Comparison of ENCODE assay signal across 27 cellular contexts in the genomic region with DNA sequence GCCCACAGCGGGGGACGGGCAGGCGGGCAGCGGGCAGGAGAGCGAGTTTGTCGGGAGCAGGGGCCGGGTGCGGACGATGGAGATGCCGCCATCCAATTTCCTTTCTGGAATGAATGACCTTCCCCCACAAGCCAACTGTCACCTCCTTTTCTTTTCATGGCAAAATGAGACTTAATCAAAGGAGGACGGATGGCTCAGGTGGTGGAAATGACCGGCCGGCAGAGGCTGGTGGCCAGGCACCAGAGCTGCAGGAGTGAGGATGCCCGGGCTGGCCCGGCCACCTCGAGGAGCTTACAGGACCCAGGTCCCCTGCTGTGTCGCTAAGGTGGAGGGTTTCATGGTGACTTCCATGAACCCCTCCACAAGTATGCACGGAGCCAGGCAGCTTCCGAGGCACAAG. TPM values are rescaled to one million over a fixed set of nuclear protein-coding genes. Genes with fewer than 3 reads are reported as not detected.
DNase-seq lines count a peak whose midpoint lies in the region; ATAC-seq, FAIRE-seq and TF ChIP-seq lines count a peak whose summit lies in the region.
"Had no signal": no experiment of that assay in that cellular context is flagged by ENCODE, and none has a peak within 500 bp of the region (broad histone marks: within the 10 kb centered on the region; RNA-seq: fewer than 3 reads in every experiment).

No MANE protein-coding gene starts in this region.

- H3K9ac ChIP-seq in H1 (replicated peaks in 1 of 4; ENCODE audit: extremely low read depth in 1 of 4, low read depth in 3 of 4, low read length in 3 of 4) (no peak overlapping the region), neuronal stem cell (ENCODE audit: low read depth, low read length, poor library complexity) (peak overlapping the region; percentile 80)
- H3K9ac ChIP-seq: BLaER1 had no signal

- intact Hi-C loops in uterus (cut with DNase I; ENCODE audit: low total_unique reads), result no loop called here

- H2AK5ac ChIP-seq in H1 (ENCODE audit: low read depth, low read length) (no peak overlapping the region), neuronal stem cell (ENCODE audit: low read depth, low read length) (peak overlapping the region; percentile 95)

- no peak overlapping the region for H3K4me3 ChIP-seq in H1 (ENCODE audit: extremely low read depth in 1 of 4, insufficient read depth in 2 of 4, low read depth in 3 of 4, low read length in 4 of 4)
- no peak overlapping the region for H3K4me3 ChIP-seq in neuronal stem cell (ENCODE audit: low read length in 2 of 2)
- no peak overlapping the region for H3K4me3 ChIP-seq in uterus
- H3K4me3 ChIP-seq: BLaER1, GM12878 had no signal

- H3K18ac ChIP-seq in H1 (ENCODE audit: extremely low read depth, low read length) (no peak overlapping the region), neuronal stem cell (ENCODE audit: low read length) (peak overlapping the region; percentile 93)

- H2BK20ac ChIP-seq in H1 (ENCODE audit: low read length), result no peak overlapping the region

- POLR2A ChIA-PET in H1 (lab: Charles Lee; ENCODE audit: partially characterized antibody), result no interaction called here

- H3K9me3 ChIP-seq in H1 (ENCODE audit: insufficient read depth in 2 of 2, low read depth in 1 of 2, low read length in 1 of 2), result no peaks in the 10 kb centered on the region
- H3K9me3 ChIP-seq in neuronal stem cell (replicated peaks in 1 of 2; ENCODE audit: control insufficient read depth in 2 of 2, insufficient read depth in 1 of 2, low read depth in 1 of 2, low read length in 2 of 2), result peaks cover 0 to 2% of the 10 kb centered on the region in 2 donors
- H3K9me3 ChIP-seq in uterus, result no peaks in the 10 kb centered on the region
- H3K9me3 ChIP-seq: BE2C, BLaER1 had no signal

- no peak overlapping the region for H4K91ac ChIP-seq in H1 (replicated peaks; ENCODE audit: insufficient read length, low read length)
- no peak overlapping the region for H4K91ac ChIP-seq in neuronal stem cell (ENCODE audit: low read depth, low read length, poor library complexity)

- H4K5ac ChIP-seq in H1 (ENCODE audit: insufficient read length, low read depth, low read length), result no peak overlapping the region

- 95% methylated on average over 19 of the region's 19 CpGs; no CpG with 5 or more reads in 1 of the 2 experiments for WGBS in H1 (ENCODE audit: extremely low coverage in 1 of 2, insufficient coverage in 1 of 2, insufficient read length in 1 of 2, insufficient replicate concordance in 2 of 2, low coverage in 1 of 2, low lambda C conversion rate in 2 of 2, missing lambda C conversion rate in 1 of 2), 2 experiments
- WGBS in neuronal stem cell (ENCODE audit: extremely low coverage in 2 of 2, insufficient read length in 2 of 2, insufficient replicate concordance in 1 of 2), 2 donors, result no CpG with 5 or more reads among the region's 19 CpGs

- TF ChIP-seq EP300 in H1 (IDR thresholded peaks at IDR 0.05; ENCODE audit: borderline replicate concordance in 1 of 2, low read depth in 2 of 2, low read length in 2 of 2), result no peak

- H2BK120ac ChIP-seq in H1 (replicated peaks; ENCODE audit: low read depth, low read length) (no peak overlapping the region), neuronal stem cell (ENCODE audit: low read depth, low read length) (no peak overlapping the region)

- TF ChIP-seq POLR2A in H1 (IDR thresholded peaks at IDR 0.05; ENCODE audit: control extremely low read depth in 1 of 2, low read depth in 2 of 2, low read length in 2 of 2) (no peak), uterus (IDR thresholded peaks at IDR 0.05) (no peak)

- ATAC-seq in GM19328 (IDR thresholded peaks at IDR 0.05; ENCODE audit: unreplicated experiment), result no peak
- ATAC-seq in HG03439 (IDR thresholded peaks at IDR 0.05; ENCODE audit: unreplicated experiment), result no peak
- ATAC-seq: GM12878 had no signal

- no peak for FAIRE-seq in H1 (lab: Jason Lieb, UNC)
- FAIRE-seq: A204.1, GM12878, GM12892, GM18507 had no signal

- no peaks in the 10 kb centered on the region for H3K79me1 ChIP-seq in H1 (ENCODE audit: low read depth, low read length)
- no peaks in the 10 kb centered on the region for H3K79me1 ChIP-seq in neuronal stem cell (ENCODE audit: low read depth, low read length)

- H3K56ac ChIP-seq in H1 (replicated peaks; ENCODE audit: insufficient read length, low read depth, low read length), result peak overlapping the region; percentile 2

- no peaks in the 10 kb centered on the region for H3K79me2 ChIP-seq in H1 (ENCODE audit: control insufficient read depth in 1 of 2, insufficient read depth in 2 of 2, low read length in 2 of 2)

- no peaks in the 10 kb centered on the region for H3K27me3 ChIP-seq in H1 (replicated peaks in 1 of 4; ENCODE audit: control insufficient read depth in 3 of 4, extremely low read depth in 1 of 4, insufficient read depth in 3 of 4, low read length in 3 of 4)
- H3K27me3 ChIP-seq in neuronal stem cell (ENCODE audit: control insufficient read depth in 3 of 3, insufficient read depth in 3 of 3, low read depth in 1 of 3, low read length in 3 of 3), result no peaks in the 10 kb centered on the region
- no peaks in the 10 kb centered on the region for H3K27me3 ChIP-seq in uterus

- H3K4ac ChIP-seq in H1 (replicated peaks; ENCODE audit: insufficient read length, low read depth, low read length), result no peak overlapping the region
- H3K4ac ChIP-seq in neuronal stem cell (ENCODE audit: low read length), result peak overlapping the region; percentile 40

- no peaks in the 10 kb centered on the region; a peak in 1 of 8 replicates for H3K36me3 ChIP-seq in H1 (ENCODE audit: control insufficient read depth in 2 of 4, insufficient read depth in 4 of 4, low read length in 3 of 4)
- no peaks in the 10 kb centered on the region for H3K36me3 ChIP-seq in neuronal stem cell (replicated peaks in 1 of 2; ENCODE audit: control insufficient read depth in 2 of 2, insufficient read depth in 2 of 2, low read length in 2 of 2)
- H3K36me3 ChIP-seq in uterus, result no peaks in the 10 kb centered on the region
- H3K36me3 ChIP-seq: BE2C, BLaER1 had no signal

- no peak for TF ChIP-seq RAD21 in H1 (IDR thresholded peaks at IDR 0.05 in 1 of 2, conservative IDR thresholded peaks at IDR 0.05 in 1 of 2; ENCODE audit: low read depth in 2 of 2, low read length in 2 of 2)

- H3K4me2 ChIP-seq in H1 (ENCODE audit: insufficient read depth in 1 of 2, low read depth in 2 of 2, low read length in 2 of 2) (no peak overlapping the region), neuronal stem cell (ENCODE audit: insufficient read depth, low read length, poor library complexity, severe bottlenecking) (no peak overlapping the region)
- H3K4me2 ChIP-seq: BLaER1 had no signal

- no peaks in the 10 kb centered on the region for H3K23me2 ChIP-seq in H1 (ENCODE audit: low read depth, low read length)

- no peak for TF ChIP-seq CTCF in H1 (IDR thresholded peaks at IDR 0.05; ENCODE audit: control extremely low read depth in 1 of 3, insufficient read depth in 1 of 3, low read depth in 1 of 3, low read length in 3 of 3)
- no peak for TF ChIP-seq CTCF in uterus (IDR thresholded peaks at IDR 0.05)

- H2AFZ ChIP-seq in H1 (ENCODE audit: low read length) (no peak overlapping the region), neuronal stem cell (ENCODE audit: low read length) (no peak overlapping the region)

- H3K4me1 ChIP-seq in H1 (replicated peaks in 1 of 4; ENCODE audit: control insufficient read depth in 3 of 4, insufficient read depth in 4 of 4, low read length in 3 of 4) (peaks cover 0 to 8% (median 1%) of the 10 kb centered on the region in 4 experiments; a peak in 3 of 7 replicates), neuronal stem cell (ENCODE audit: control insufficient read depth in 2 of 2, insufficient read depth in 1 of 2, low read depth in 1 of 2, low read length in 2 of 2) (peaks cover 43 to 46% of the 10 kb centered on the region in 2 donors), uterus (peaks cover 5 to 23% of the 10 kb centered on the region in 2 donors)
- H3K4me1 ChIP-seq: BE2C, BLaER1 had no signal

- H4K20me1 ChIP-seq in H1 (replicated peaks in 1 of 2; ENCODE audit: control insufficient read depth in 1 of 2, insufficient read depth in 2 of 2, low read length in 2 of 2), result no peaks in the 10 kb centered on the region

- H3K23ac ChIP-seq in H1 (ENCODE audit: insufficient read length) (no peak overlapping the region), neuronal stem cell (ENCODE audit: low read depth, low read length, poor library complexity) (no peak overlapping the region)

- H3K27ac ChIP-seq in H1 (ENCODE audit: low read depth, low read length) (no peak overlapping the region), neuronal stem cell (replicated peaks; ENCODE audit: low read length) (no peak overlapping the region), uterus (peak overlapping the region; percentile 71 to 88)
- H3K27ac ChIP-seq: BLaER1 had no signal

- H4K8ac ChIP-seq in H1 (ENCODE audit: extremely low read depth, insufficient read depth, low read length) (peak overlapping the region; percentile 57; the same call in 1 of the 2 replicates), neuronal stem cell (ENCODE audit: low read depth, low read length) (no peak overlapping the region)

- CTCF ChIA-PET in H1 (lab: Charles Lee; ENCODE audit: partially characterized antibody), result interaction anchor here (0.7 kb wide), 1 partner anchor 131 kb away, joined by 7 read pairs; no protein-coding TSS in a partner anchor

- H2BK5ac ChIP-seq in H1 (ENCODE audit: low read depth, low read length) (no peak overlapping the region), neuronal stem cell (ENCODE audit: low read length) (peak overlapping the region; percentile 57)

- H2BK12ac ChIP-seq in H1 (ENCODE audit: low read depth, low read length), result no peak overlapping the region
- H2BK12ac ChIP-seq in neuronal stem cell (ENCODE audit: low read length), result peak overlapping the region; percentile 96

- DNase-seq in H1 (ENCODE audit: low read depth in 1 of 2, low spot score in 2 of 2), result no peak
- no peak for DNase-seq in neuronal stem cell (ENCODE audit: low spot score)
- DNase-seq in uterus, result no peak
- DNase-seq in H4 (ENCODE audit: low spot score), result no peak
- DNase-seq: 8988T; ACHN; BE2C; C1 segment of cervical spinal cord; CD4-positive, alpha-beta memory T cell; CD4-positive, CD25-positive, alpha-beta regulatory T cell; CD8-positive, alpha-beta memory T cell; COR-L47; DMS 273 treated with DMSO at 0.1 percent for 48 hours; DMS153; DMS53; DMS79; DND-41; EL; GDM1 had no signal

- H3K14ac ChIP-seq in H1 (ENCODE audit: insufficient read length), result no peak overlapping the region
- peak overlapping the region; percentile 67 for H3K14ac ChIP-seq in neuronal stem cell (ENCODE audit: low read length)

- no peak overlapping the region for H2BK15ac ChIP-seq in H1 (ENCODE audit: low read length)
- H2BK15ac ChIP-seq in neuronal stem cell (ENCODE audit: low read length), result peak overlapping the region; percentile 99

RNA-seq across cellular contexts. Expression of a gene that starts 11.7 kb away (rescaled TPM):
- total RNA-seq in H1 (2021; fragmentation: NEBNext Ultra II Directional; extraction: Animal tissue kit (Norgen Biotek cat#: 25700)), result 5.4 and 5.8 TPM in 2 replicates
- polyA plus RNA-seq in H1 (2011; rRNA removed), result 2.4 and 3.7 TPM in 2 replicates
- 2.7 TPM for polyA plus RNA-seq in H1 (2011; cell fraction: cytosol; rRNA removed)
- 3.0 TPM for polyA plus RNA-seq in H1 (2011; cell fraction: nucleus; rRNA removed)
- polyA plus RNA-seq in H1 (2012, experiment 1 of 2), result 4.3 to 5.6 TPM (median 5.0 TPM) in 4 replicates
- 3.5 TPM for polyA plus RNA-seq in H1 (2012, experiment 2 of 2)
- polyA plus RNA-seq in H1 (2013, experiment 1 of 2), result 2.3 TPM
- polyA plus RNA-seq in H1 (2013, experiment 2 of 2), result 2.5 TPM
- 7.7 and 11.4 TPM in 2 replicates for polyA minus RNA-seq in H1 (2011; rRNA and poly(A)+ RNA removed)
- 2.6 TPM for polyA minus RNA-seq in H1 (2011; cell fraction: cytosol; rRNA and poly(A)+ RNA removed)
- 2.2 TPM for polyA minus RNA-seq in H1 (2011; cell fraction: nucleus; rRNA and poly(A)+ RNA removed)
- polyA plus RNA-seq in neuronal stem cell (2013, experiment 1 of 2), result 3.6 TPM
- polyA plus RNA-seq in neuronal stem cell (2013, experiment 2 of 2), result 3.6 TPM
- 10 to 100 TPM in 2 of 4 donors, 1 to 10 TPM in 2; 4.7 to 44.2 (median 22.9) TPM for total RNA-seq in uterus
- total RNA-seq in H4 (2014; rRNA removed; shearing (Covaris generic)), result 7.0 and 8.2 TPM in 2 replicates
- total RNA-seq: CD4-positive, alpha-beta memory T cell; CD4-positive, CD25-positive, alpha-beta regulatory T cell; CD8-positive, alpha-beta memory T cell; GM12878 had no signal
- polyA plus RNA-seq: CD14-positive monocyte; CD4-positive, alpha-beta memory T cell; CD4-positive, CD25-positive, alpha-beta regulatory T cell; CD8-positive, alpha-beta memory T cell; GM12878 had no signal

Comparison
In these comparisons a context has a peak if more than half of its experiments do, and no peak if none do; other contexts are left out.
1. H3K27ac ChIP-seq: peak in uterus (2 of 2); none in H1 (single experiment) and neuronal stem cell (single experiment).